ENCODE assay signal across 1 cellular context in genomic region chr2:119431155-119431975, GRCh38.
TF ChIP-seq lines count a peak whose summit lies in the region.

TMEM37 (plus strand) TSS chr2:119431854; CDS start chr2:119431904, 50 bp downstream.

TF ChIP-seq in A549, 52 proteins besides CTCF, POLR2A, EP300 and RAD21 (continued from another document):
- TF ChIP-seq ELK1 (IDR thresholded peaks at IDR 0.05; ENCODE audit: low read depth, low read length) (no peak), ZSCAN20 (CRISPR knock-in tag; IDR thresholded peaks at IDR 0.05) (no peak), NPAS2 (CRISPR knock-in tag; IDR thresholded peaks at IDR 0.05; ENCODE audit: borderline replicate concordance) (no peak), GATA3 (IDR thresholded peaks at IDR 0.05; ENCODE audit: borderline replicate concordance) (no peak), FOSL2 (IDR thresholded peaks at IDR 0.05) (no peak), FOSL2 (CRISPR knock-in tag; IDR thresholded peaks at IDR 0.05) (no peak), TP53 (CRISPR knock-in tag; IDR thresholded peaks at IDR 0.05) (no peak), ESRRA (IDR thresholded peaks at IDR 0.05; ENCODE audit: borderline replicate concordance, low read length) (no peak), MAX (IDR thresholded peaks at IDR 0.05) (no peak), E2F6 (IDR thresholded peaks at IDR 0.05; ENCODE audit: borderline replicate concordance, low read depth) (0 out of 2 replicates have a peak, but pooled peaks have one; percentile 48)
